ENCODE assay signal across 9 cellular contexts in genomic region chr19:38228491-38229439, GRCh38. TPM values are rescaled to one million over a fixed set of nuclear protein-coding genes. Genes with fewer than 3 reads are reported as not detected.
DNase-seq lines count a peak whose midpoint lies in the region; ATAC-seq and TF ChIP-seq lines count a peak whose summit lies in the region.
"Had no signal": no experiment of that assay in that cellular context is flagged by ENCODE, and none has a peak within 500 bp of the region (broad histone marks: within the 10 kb centered on the region; RNA-seq: fewer than 3 reads in every experiment).

No MANE protein-coding gene starts in this region.

- ATAC-seq in activated CD8-positive, alpha-beta T cell treated with anti-CD3 and anti-CD28 coated beads for 36 hours, result no peak
- ATAC-seq in HG03342 (IDR thresholded peaks at IDR 0.05; ENCODE audit: unreplicated experiment), result no peak
- ATAC-seq in GM18505 (IDR thresholded peaks at IDR 0.05; ENCODE audit: unreplicated experiment), result no peak

- no peaks in the 10 kb centered on the region for H3K9me3 Mint-ChIP-seq in activated CD8-positive, alpha-beta T cell treated with anti-CD3 and anti-CD28 coated beads for 36 hours

- no peaks in the 10 kb centered on the region for H3K36me3 ChIP-seq in iPS-20b (ENCODE audit: insufficient read depth, low read depth, low read length)

- no peak overlapping the region for H3K27ac Mint-ChIP-seq in activated CD8-positive, alpha-beta T cell treated with anti-CD3 and anti-CD28 coated beads for 36 hours

- POLR2A ChIA-PET in HEK293T (lab: Yijun Ruan, JAX), result no interaction called here
- POLR2A ChIA-PET in activated CD8-positive, alpha-beta T cell treated with anti-CD3 and anti-CD28 coated beads for 36 hours (lab: Charles Lee), result no interaction called here

- no peaks in the 10 kb centered on the region for H3K36me3 Mint-ChIP-seq in activated CD8-positive, alpha-beta T cell treated with anti-CD3 and anti-CD28 coated beads for 36 hours (ENCODE audit: low read depth)

- H3K27me3 ChIP-seq in iPS-20b (ENCODE audit: insufficient read depth, low read length), result peaks cover 26% of the 10 kb centered on the region

- peaks cover 16% of the 10 kb centered on the region for H3K4me1 ChIP-seq in iPS-20b (ENCODE audit: insufficient read depth, low read length)

- H3K9ac ChIP-seq in iPS-20b (ENCODE audit: low read depth, low read length), result peak overlapping the region; percentile 45; the same call in 1 of the 2 replicates

- no peak overlapping the region for H3K27ac ChIP-seq in iPS-20b (ENCODE audit: low read length)

- intact Hi-C loops in activated CD8-positive, alpha-beta T cell treated with anti-CD3 and anti-CD28 coated beads for 36 hours (cut with micrococcal nuclease), result loop anchor here (10.0 kb wide), 1 partner anchor 324 kb away; the partner anchor contains the start of genes SIPA1L3 and WDR87

- H3K4me1 Mint-ChIP-seq in activated CD8-positive, alpha-beta T cell treated with anti-CD3 and anti-CD28 coated beads for 36 hours (ENCODE audit: low read depth), result peaks cover 8% of the 10 kb centered on the region

- peaks cover 46% of the 10 kb centered on the region for H3K27me3 Mint-ChIP-seq in activated CD8-positive, alpha-beta T cell treated with anti-CD3 and anti-CD28 coated beads for 36 hours

- CTCF ChIA-PET in HEK293T (lab: Yijun Ruan, JAX), result no interaction called here
- CTCF ChIA-PET in activated CD8-positive, alpha-beta T cell treated with anti-CD3 and anti-CD28 coated beads for 36 hours (lab: Charles Lee), result no interaction called here

- DNase-seq in AG09309 (ENCODE audit: low read depth), result no peak
- no peak for DNase-seq in HEK293T (ENCODE audit: extremely low spot score)
- DNase-seq in activated CD8-positive, alpha-beta T cell treated with anti-CD3 and anti-CD28 coated beads for 36 hours, result no peak
- DNase-seq in NOMO-1 (lab: John Stamatoyannopoulos, UW; ENCODE audit: unreplicated experiment in 2 of 2), result no peak
- DNase-seq in stimulated activated CD4-positive, alpha-beta T cell treated with anti-CD3 and anti-CD28 coated beads, Interleukin-4, amount 100 ng/mL, for 1 hour, result no peak

- H3K4me3 ChIP-seq in AG09309 (ENCODE audit: control insufficient read depth, low read depth, low read length) (peak overlapping the region; percentile 60), iPS-20b (ENCODE audit: low read length) (peak overlapping the region; percentile 81)

- TF ChIP-seq CTCF in AG09309 (IDR thresholded peaks at IDR 0.05; ENCODE audit: control insufficient read depth, insufficient read depth, low read depth, low read length, missing control alignments), result no peak
- TF ChIP-seq CTCF in activated CD8-positive, alpha-beta T cell treated with anti-CD3 and anti-CD28 coated beads for 36 hours (IDR thresholded peaks at IDR 0.05), result no peak

- peak overlapping the region; percentile 51 for H3K4me3 Mint-ChIP-seq in activated CD8-positive, alpha-beta T cell treated with anti-CD3 and anti-CD28 coated beads for 36 hours

- TF ChIP-seq POLR2A in GM18505 (IDR thresholded peaks at IDR 0.05; ENCODE audit: borderline replicate concordance, extremely low read depth, insufficient read depth, insufficient read length), result no peak

- H3K9me3 ChIP-seq in iPS-20b (ENCODE audit: insufficient read depth, low read depth, low read length), result no peaks in the 10 kb centered on the region

TF ChIP-seq in HEK293T, 16 proteins besides CTCF, POLR2A, EP300 and RAD21:
- TF ChIP-seq TARDBP (IDR thresholded peaks at IDR 0.05) (no peak), L3MBTL2 (conservative IDR thresholded peaks at IDR 0.05) (no peak), NFRKB (IDR thresholded peaks at IDR 0.05) (no peak), PKNOX1 (IDR thresholded peaks at IDR 0.05) (0 out of 2 replicates have a peak, but pooled peaks have one; percentile 8), CTBP1 (IDR thresholded peaks at IDR 0.05; ENCODE audit: borderline replicate concordance) (0 out of 2 replicates have a peak, but pooled peaks have one; percentile 31), SP1 (IDR thresholded peaks at IDR 0.05) (no peak), FOXA1 (IDR thresholded peaks at IDR 0.05) (no peak), FOXM1 (IDR thresholded peaks at IDR 0.05; ENCODE audit: borderline replicate concordance) (no peak)

RNA-seq across cellular contexts. Expression of gene DPF1, which starts 4.7 kb away (rescaled TPM):
- total RNA-seq in activated CD8-positive, alpha-beta T cell treated with anti-CD3 and anti-CD28 coated beads for 36 hours, result 1 to 10 TPM in 1 of 2 experiments, under 1 TPM in 1; 0.47 to 1.0 TPM
- total RNA-seq: mononuclear cell had no signal

RNA-seq across cellular contexts. Expression of gene PPP1R14A, which starts 27.4 kb away (rescaled TPM):
- total RNA-seq in activated CD8-positive, alpha-beta T cell treated with anti-CD3 and anti-CD28 coated beads for 36 hours, result 1 to 10 TPM in 1 of 2 experiments, under 1 TPM in 1; 0.60 to 1.5 TPM

RNA-seq across cellular contexts. Expression of gene SPINT2, which starts 35.6 kb away (rescaled TPM):
- total RNA-seq in activated CD8-positive, alpha-beta T cell treated with anti-CD3 and anti-CD28 coated beads for 36 hours, result 10 to 100 TPM; 56.2 to 68.4 TPM
